Comparison of ENCODE assay signal across 26 cellular contexts in the genomic region with DNA sequence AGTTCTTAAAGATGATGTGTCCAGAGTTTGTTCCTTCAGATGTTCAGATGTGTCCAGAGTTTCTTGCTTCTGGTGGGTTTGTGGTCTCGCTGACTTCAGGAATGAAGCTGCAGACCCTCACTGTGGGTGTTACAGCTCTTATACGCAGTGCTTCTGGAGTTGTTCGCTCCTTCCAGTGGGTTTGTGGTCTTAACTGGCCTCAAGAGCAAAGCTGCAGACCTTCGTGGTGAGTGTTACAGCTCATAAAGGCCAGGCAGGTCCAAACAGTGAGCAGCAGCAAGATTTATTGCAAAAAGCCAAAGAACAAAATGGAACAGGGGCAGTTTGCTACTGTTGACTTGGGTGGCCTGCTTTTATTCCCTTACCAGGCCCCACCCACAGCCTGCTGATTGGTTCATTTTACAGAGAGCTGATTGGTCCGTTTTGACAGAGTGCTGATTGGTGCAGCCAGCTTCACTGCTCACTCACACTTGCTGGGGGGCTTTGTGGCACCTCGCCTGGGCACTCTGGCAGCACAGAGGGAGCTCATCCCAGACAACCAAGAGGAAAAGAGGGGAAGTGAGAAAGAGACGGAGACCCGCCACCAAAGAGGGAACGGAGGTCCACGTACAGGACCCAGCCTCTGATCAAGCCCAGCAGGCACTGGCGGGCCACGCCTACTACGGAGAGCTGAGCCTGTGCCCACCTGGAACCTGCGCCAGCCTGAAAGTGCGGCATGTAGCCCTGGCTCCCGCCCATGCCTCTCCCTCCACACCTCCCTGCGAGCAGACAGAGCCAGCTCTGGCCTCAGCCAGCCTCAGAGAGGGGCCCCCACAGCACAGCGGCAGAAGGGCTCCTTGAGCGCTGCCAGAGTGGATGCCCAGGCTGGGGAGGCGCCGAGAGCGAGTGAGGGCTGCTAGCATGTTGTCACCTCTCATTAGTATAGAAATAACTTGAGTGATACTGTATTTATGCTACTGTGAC.
"Had no signal": no experiment of that assay in that cellular context is flagged by ENCODE, and none has a peak within 500 bp of the region (broad histone marks: within the 10 kb centered on the region; RNA-seq: fewer than 3 reads in every experiment).

No MANE protein-coding gene starts in this region.

- H3K4me1 ChIP-seq: breast epithelium, esophagus muscularis mucosa, right lobe of liver, thyroid gland, upper lobe of left lung had no signal

- H3K27ac ChIP-seq: breast epithelium, esophagus muscularis mucosa, neutrophil, ovary, right lobe of liver, skin epidermis, thyroid gland, upper lobe of left lung had no signal

- DNase-seq: activated CD4-positive, alpha-beta T cell treated with anti-CD3 and anti-CD28 coated beads for 36 hours; activated CD4-positive, CD25-positive, alpha-beta regulatory T cell; activated CD8-positive, alpha-beta memory T cell treated with anti-CD3 and anti-CD28 coated beads, Interleukin-2, amount 10 ng/mL, durations not matched to agents 7 days and 5 days; activated CD8-positive, alpha-beta T cell treated with anti-CD3 and anti-CD28 coated beads, Interleukin-2, amount 10 ng/mL, durations not matched to agents 7 days and 5 days; activated naive CD4-positive, alpha-beta T cell treated with Interleukin-2 at 50 U/mL for 16 hours; activated T-cell treated with anti-CD3 and anti-CD28 coated beads, Interleukin-2, amount 50 U/mL, for 48 hours; aorta; central memory CD4-positive, alpha-beta T cell; dermis blood vessel endothelial cell; effector CD4-positive, alpha-beta T cell; foreskin melanocyte; left cardiac atrium; left ventricle myocardium superior; ovary; right lobe of liver; stimulated activated CD4-positive, alpha-beta T cell treated with anti-CD3 and anti-CD28 coated beads, Interleukin-4, amount 100 ng/mL, for 24 hours; stimulated activated CD8-positive, alpha-beta memory T cell treated with anti-CD3 and anti-CD28 coated beads, Interleukin-4, amount 100 ng/mL, for 48 hours; stimulated activated naive CD8-positive, alpha-beta T cell treated with anti-CD3 and anti-CD28 coated beads, Interleukin-15, amount 100 ng/mL, for 72 hours; T-cell; thyroid gland had no signal

- H3K36me3 ChIP-seq: breast epithelium, esophagus muscularis mucosa, neutrophil, ovary, right lobe of liver, thyroid gland, upper lobe of left lung had no signal

- H3K4me3 ChIP-seq: breast epithelium, esophagus muscularis mucosa, ovary, right lobe of liver, skin epidermis, thyroid gland, upper lobe of left lung had no signal

- H3K9me3 ChIP-seq: neutrophil, right lobe of liver, thyroid gland, upper lobe of left lung had no signal

- FAIRE-seq: islet of Langerhans had no signal

- H3K27me3 ChIP-seq: breast epithelium, esophagus muscularis mucosa, neutrophil, ovary, right lobe of liver, thyroid gland, upper lobe of left lung had no signal
